14 cellular contexts compared by ENCODE assay signal in the genomic region with DNA sequence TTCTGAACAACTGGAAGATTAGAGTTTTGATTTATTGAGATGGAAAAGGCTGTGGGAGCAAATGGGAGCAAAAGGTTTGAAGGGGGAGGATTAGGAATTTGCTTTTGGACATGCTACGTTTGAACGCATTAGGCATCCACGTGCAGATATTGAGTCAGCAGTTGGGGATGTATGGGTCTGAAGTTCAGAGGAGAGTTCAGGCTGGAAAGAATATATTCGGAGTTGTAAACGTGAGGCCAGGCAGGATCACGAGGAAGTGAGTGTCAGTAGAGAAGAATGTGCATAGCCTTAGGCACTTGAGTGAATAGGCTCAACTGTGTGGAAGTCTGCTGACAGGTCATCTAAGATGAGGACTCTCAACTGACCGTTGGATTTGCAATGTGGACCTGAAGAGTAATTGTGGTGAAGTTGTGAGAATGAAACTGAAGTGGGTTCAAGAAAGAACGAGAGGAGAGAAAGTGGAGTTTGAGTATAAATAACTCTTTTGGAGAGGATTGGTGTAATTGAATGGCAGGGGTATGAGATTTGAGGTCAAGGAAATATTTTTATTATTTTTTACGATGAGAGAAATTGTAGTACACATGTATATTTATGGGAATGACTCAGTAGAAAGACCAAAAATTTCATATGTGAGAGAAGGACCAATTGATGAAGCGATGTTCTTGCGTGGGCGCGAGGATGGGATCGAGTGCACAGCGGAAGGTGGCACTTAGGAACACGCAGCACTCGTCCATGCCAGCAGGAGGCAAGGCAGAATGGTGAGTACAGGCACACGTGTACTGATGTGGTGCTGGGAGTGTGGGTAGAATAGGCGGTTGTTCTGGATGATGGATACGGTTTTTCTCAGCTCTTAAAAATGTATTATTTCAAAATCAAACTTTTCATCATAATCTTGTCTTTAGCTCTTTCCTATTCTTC. TPM values are rescaled to one million over a fixed set of nuclear protein-coding genes. Genes with fewer than 3 reads are reported as not detected.
A peak's percentile ranks its signal among the peaks of the same experiment; 100 is the strongest.
DNase-seq lines count a peak whose midpoint lies in the region; ATAC-seq and TF ChIP-seq lines count a peak whose summit lies in the region.
"Had no signal": no experiment of that assay in that cellular context is flagged by ENCODE, and none has a peak within 500 bp of the region (broad histone marks: within the 10 kb centered on the region; RNA-seq: fewer than 3 reads in every experiment).

No MANE protein-coding gene starts in this region.

- peak; percentile 14 for TF ChIP-seq CTCF in neural crest cell (conservative IDR thresholded peaks at IDR 0.05)

- no peaks in the 10 kb centered on the region for H3K9me3 ChIP-seq in SJCRH30 (replicated peaks)
- H3K9me3 ChIP-seq: gastrocnemius medialis, stomach had no signal

- H3K36me3 Mint-ChIP-seq in neural crest cell (ENCODE audit: low read depth), result no peaks in the 10 kb centered on the region
- H3K36me3 Mint-ChIP-seq in activated naive CD8-positive, alpha-beta T cell treated with anti-CD3 and anti-CD28 coated beads, Interleukin-2, amount 50 U/mL, for 24 hours (ENCODE audit: low read depth), result no peaks in the 10 kb centered on the region
- H3K36me3 Mint-ChIP-seq: activated naive CD8-positive, alpha-beta T cell had no signal

- DNase-seq in EH (ENCODE audit: low read depth), result peak; percentile 99
- DNase-seq in NCI-H226, result peak; percentile 98
- peak; percentile 53 for DNase-seq in epidermal melanocyte (ENCODE audit: insufficient read length, low spot score)
- no peak for DNase-seq in neural crest cell (ENCODE audit: low read depth, low spot score)
- DNase-seq in SKM-1 treated with dmso at 0.1 percent for 144 hours (lab: John Stamatoyannopoulos, UW; ENCODE audit: unreplicated experiment), result no peak
- no peak for DNase-seq in activated naive CD8-positive, alpha-beta T cell treated with anti-CD3 and anti-CD28 coated beads, Interleukin-2, amount 50 U/mL, for 24 hours
- DNase-seq in SJCRH30, result no peak
- DNase-seq: activated CD4-positive, alpha-beta T cell treated with anti-CD3 and anti-CD28 coated beads, Interleukin-2, amount 10 ng/mL, durations not matched to agents 24 days and 14 days; gastrocnemius medialis; NCI-H1694 treated with DMSO at 0.1 percent for 48 hours; RPMI8226; stomach had no signal

- no peak overlapping the region for H3K4me3 Mint-ChIP-seq in neural crest cell
- no peak overlapping the region for H3K4me3 Mint-ChIP-seq in activated naive CD8-positive, alpha-beta T cell treated with anti-CD3 and anti-CD28 coated beads, Interleukin-2, amount 50 U/mL, for 24 hours
- H3K4me3 Mint-ChIP-seq: activated CD4-positive, alpha-beta T cell treated with anti-CD3 and anti-CD28 coated beads, Interleukin-2, amount 10 ng/mL, durations not matched to agents 24 days and 14 days; activated naive CD8-positive, alpha-beta T cell had no signal

- peaks cover 6% of the 10 kb centered on the region for H3K4me1 Mint-ChIP-seq in neural crest cell
- H3K4me1 Mint-ChIP-seq in activated naive CD8-positive, alpha-beta T cell treated with anti-CD3 and anti-CD28 coated beads, Interleukin-2, amount 50 U/mL, for 24 hours, result peaks cover 13% of the 10 kb centered on the region

- H3K27ac ChIP-seq in SJCRH30, result no peak overlapping the region
- H3K27ac ChIP-seq: gastrocnemius medialis, stomach had no signal

- no peaks in the 10 kb centered on the region for H3K27me3 ChIP-seq in SJCRH30

- H3K36me3 ChIP-seq in SJCRH30, result no peaks in the 10 kb centered on the region
- H3K36me3 ChIP-seq: gastrocnemius medialis, stomach had no signal

- H3K27ac Mint-ChIP-seq in neural crest cell (ENCODE audit: unreplicated experiment), result no peak overlapping the region
- H3K27ac Mint-ChIP-seq in activated naive CD8-positive, alpha-beta T cell treated with anti-CD3 and anti-CD28 coated beads, Interleukin-2, amount 50 U/mL, for 24 hours, result no peak overlapping the region
- H3K27ac Mint-ChIP-seq: activated CD4-positive, alpha-beta T cell treated with anti-CD3 and anti-CD28 coated beads, Interleukin-2, amount 10 ng/mL, durations not matched to agents 24 days and 14 days; activated naive CD8-positive, alpha-beta T cell had no signal

- ATAC-seq in activated naive CD8-positive, alpha-beta T cell treated with anti-CD3 and anti-CD28 coated beads, Interleukin-2, amount 50 U/mL, for 24 hours, result no peak
- no peak for ATAC-seq in HG02870 (IDR thresholded peaks at IDR 0.05; ENCODE audit: unreplicated experiment)
- ATAC-seq: gastrocnemius medialis had no signal

- no peaks in the 10 kb centered on the region for H3K9me3 Mint-ChIP-seq in neural crest cell
- H3K9me3 Mint-ChIP-seq in activated naive CD8-positive, alpha-beta T cell treated with anti-CD3 and anti-CD28 coated beads, Interleukin-2, amount 50 U/mL, for 24 hours, result no peaks in the 10 kb centered on the region
- H3K9me3 Mint-ChIP-seq: activated CD4-positive, alpha-beta T cell treated with anti-CD3 and anti-CD28 coated beads, Interleukin-2, amount 10 ng/mL, durations not matched to agents 24 days and 14 days had no signal

- peaks cover 11% of the 10 kb centered on the region for H3K27me3 Mint-ChIP-seq in neural crest cell (ENCODE audit: low read depth)
- H3K27me3 Mint-ChIP-seq in activated naive CD8-positive, alpha-beta T cell treated with anti-CD3 and anti-CD28 coated beads, Interleukin-2, amount 50 U/mL, for 24 hours, result peaks cover 29% of the 10 kb centered on the region

- no peak overlapping the region for H3K4me3 ChIP-seq in SJCRH30
- H3K4me3 ChIP-seq: gastrocnemius medialis, stomach had no signal

- H3K4me1 ChIP-seq in SJCRH30, result 0 out of 2 replicates have a peak, but pooled peaks cover 4% of the 10 kb centered on the region

RNA-seq across cellular contexts. Expression of gene POLE4, which starts 40.5 kb away (rescaled TPM):
- total RNA-seq in neural crest cell, result 49.3 and 49.6 TPM in 2 replicates
- total RNA-seq in SJCRH30 (2014; rRNA removed; shearing (Covaris generic)), result 67.0 and 74.5 TPM in 2 replicates

Comparison
In these comparisons a context has a peak if more than half of its experiments do, and no peak if none do; other contexts are left out.
1. DNase-seq: peak in EH (single experiment), NCI-H226 (single experiment) and epidermal melanocyte (single experiment); none in neural crest cell (single experiment), SKM-1 treated with dmso at 0.1 percent for 144 hours (single experiment), activated naive CD8-positive, alpha-beta T cell treated with anti-CD3 and anti-CD28 coated beads, Interleukin-2, amount 50 U/mL, for 24 hours (single experiment) and SJCRH30 (0 of 2).